Comparison of ENCODE assay signal across 11 cellular contexts in genomic region chr1:13764533-13764932, GRCh38.
A peak's percentile ranks its signal among the peaks of the same experiment; 100 is the strongest.
DNase-seq lines count a peak whose midpoint lies in the region; ATAC-seq and TF ChIP-seq lines count a peak whose summit lies in the region.
"Had no signal": no experiment of that assay in that cellular context is flagged by ENCODE, and none has a peak within 500 bp of the region (broad histone marks: within the 10 kb centered on the region; RNA-seq: fewer than 3 reads in every experiment).

No MANE protein-coding gene starts in this region.

- H3K9me3 Mint-ChIP-seq in activated CD8-positive, alpha-beta T cell treated with anti-CD3 and anti-CD28 coated beads, Interleukin-2, amount 10 ng/mL, durations not matched to agents 7 days and 5 days (ENCODE audit: insufficient read depth): no peaks in the 10 kb centered on the region
- no peaks in the 10 kb centered on the region for H3K9me3 Mint-ChIP-seq in activated T-helper 17 cell treated with anti-CD3 and anti-CD28 coated beads, Interleukin-2, amount 50 U/mL, for 72 hours

- CTCF ChIA-PET in HCT116 (lab: Charles Lee): no interaction called here
- CTCF ChIA-PET in activated CD8-positive, alpha-beta T cell treated with anti-CD3 and anti-CD28 coated beads, Interleukin-2, amount 10 ng/mL, durations not matched to agents 7 days and 5 days (lab: Charles Lee): interaction anchor here (0.9 to 1.1 kb wide), 3 partner anchors 8 to 94 kb away, joined by 3 to 4 read pairs (median 3); no protein-coding TSS in a partner anchor

- no TSS peak for BruUV-seq in HCT116 (replicated peaks; lab: Mats Ljungman, UMichigan)

- H3K27me3 Mint-ChIP-seq in activated CD8-positive, alpha-beta T cell treated with anti-CD3 and anti-CD28 coated beads, Interleukin-2, amount 10 ng/mL, durations not matched to agents 7 days and 5 days (ENCODE audit: low read depth): no peaks in the 10 kb centered on the region
- no peaks in the 10 kb centered on the region for H3K27me3 Mint-ChIP-seq in activated T-helper 17 cell treated with anti-CD3 and anti-CD28 coated beads, Interleukin-2, amount 50 U/mL, for 72 hours

- H3K4me1 Mint-ChIP-seq in activated CD8-positive, alpha-beta T cell treated with anti-CD3 and anti-CD28 coated beads, Interleukin-2, amount 10 ng/mL, durations not matched to agents 7 days and 5 days (ENCODE audit: low read depth): peaks cover 45% of the 10 kb centered on the region
- H3K4me1 Mint-ChIP-seq in activated T-helper 17 cell treated with anti-CD3 and anti-CD28 coated beads, Interleukin-2, amount 50 U/mL, for 72 hours: peaks cover 46% of the 10 kb centered on the region

- in situ Hi-C loops in astrocyte of the cerebellum (cut with HindIII; ENCODE audit: low sequenced_read_pairs): no loop called here

- H3K4me2 ChIP-seq in HCT116 (ENCODE audit: low read length): peak overlapping the region; percentile 1; the same call in 1 of the 2 replicates

- H2AFZ ChIP-seq in HCT116 (ENCODE audit: low read depth, low read length, poor library complexity, severe bottlenecking): no peak overlapping the region

- intact Hi-C loops in HCT116 (cut with micrococcal nuclease): no loop called here

- TF ChIP-seq POLR2A in HCT116 (IDR thresholded peaks at IDR 0.05; ENCODE audit: borderline replicate concordance, extremely low read depth, insufficient read depth, insufficient read length): no peak

- ATAC-seq in HCT116 (no peak), HG03565 (IDR thresholded peaks at IDR 0.05; ENCODE audit: unreplicated experiment) (no peak)
- no peak for ATAC-seq in activated CD8-positive, alpha-beta T cell treated with anti-CD3 and anti-CD28 coated beads, Interleukin-2, amount 10 ng/mL, durations not matched to agents 7 days and 5 days
- ATAC-seq in activated T-helper 17 cell treated with anti-CD3 and anti-CD28 coated beads, Interleukin-2, amount 50 U/mL, for 72 hours (replicated peaks): no peak

- no peak for TF ChIP-seq RAD21 in HCT116 (IDR thresholded peaks at IDR 0.05; ENCODE audit: low read depth)

- TF ChIP-seq CTCF in HCT116 (IDR thresholded peaks at IDR 0.05 in 2 of 3, conservative IDR thresholded peaks at IDR 0.05 in 1 of 3; ENCODE audit: borderline replicate concordance in 1 of 3, insufficient read depth in 1 of 3, low read depth in 2 of 3, low read length in 2 of 3) (no peak), astrocyte of the cerebellum (IDR thresholded peaks at IDR 0.05; ENCODE audit: low read depth, low read length, missing control alignments) (no peak)

- H4K20me1 ChIP-seq in HCT116 (ENCODE audit: insufficient read depth): peaks cover 21% of the 10 kb centered on the region; the same call in 1 of the 2 replicates

- no peak overlapping the region for H3K4me3 Mint-ChIP-seq in activated CD8-positive, alpha-beta T cell treated with anti-CD3 and anti-CD28 coated beads, Interleukin-2, amount 10 ng/mL, durations not matched to agents 7 days and 5 days
- H3K4me3 Mint-ChIP-seq in activated T-helper 17 cell treated with anti-CD3 and anti-CD28 coated beads, Interleukin-2, amount 50 U/mL, for 72 hours: no peak overlapping the region

- DNase-seq in HCT116 (ENCODE audit: low read depth, low spot score) (no peak), astrocyte of the cerebellum (ENCODE audit: low read depth) (peak; percentile 65), iris pigment epithelial cell (ENCODE audit: low read depth) (peak; percentile 51), smooth muscle cell of the brain vasculature (ENCODE audit: low read depth, low spot score) (peak; percentile 62)
- no peak for DNase-seq in activated CD8-positive, alpha-beta T cell treated with anti-CD3 and anti-CD28 coated beads, Interleukin-2, amount 10 ng/mL, durations not matched to agents 7 days and 5 days
- DNase-seq: NCI-H1436, NCI-H524 treated with DMSO at 0.1 percent for 48 hours, retina, T1000 had no signal

- H3K9me3 ChIP-seq in HCT116 (ENCODE audit: control insufficient read depth in 1 of 2, insufficient read depth in 1 of 2, low read depth in 1 of 2, low read length in 2 of 2): no peaks in the 10 kb centered on the region

- POLR2A ChIA-PET in HCT116 (lab: Charles Lee): no interaction called here
- POLR2A ChIA-PET in activated CD8-positive, alpha-beta T cell treated with anti-CD3 and anti-CD28 coated beads, Interleukin-2, amount 10 ng/mL, durations not matched to agents 7 days and 5 days (lab: Charles Lee): interaction anchor here (0.8 kb wide), 1 partner anchor 17 kb away, joined by 3 read pairs; no protein-coding TSS in a partner anchor

- no peak overlapping the region for H3K27ac Mint-ChIP-seq in activated CD8-positive, alpha-beta T cell treated with anti-CD3 and anti-CD28 coated beads, Interleukin-2, amount 10 ng/mL, durations not matched to agents 7 days and 5 days
- no peak overlapping the region for H3K27ac Mint-ChIP-seq in activated T-helper 17 cell treated with anti-CD3 and anti-CD28 coated beads, Interleukin-2, amount 50 U/mL, for 72 hours

- RAD21 ChIA-PET in HCT116 (lab: Charles Lee; ENCODE audit: low non-redundant PET in 1 of 2, low total read pairs in 2 of 2, uncharacterized antibody in 2 of 2, unreplicated experiment in 2 of 2): no interaction called here

- H3K4me1 ChIP-seq in HCT116 (ENCODE audit: control insufficient read depth in 1 of 2, insufficient read depth in 2 of 2, low read length in 2 of 2): peaks cover 46 to 50% of the 10 kb centered on the region in 2 experiments

- peaks cover 25% of the 10 kb centered on the region for H3K36me3 Mint-ChIP-seq in activated CD8-positive, alpha-beta T cell treated with anti-CD3 and anti-CD28 coated beads, Interleukin-2, amount 10 ng/mL, durations not matched to agents 7 days and 5 days (ENCODE audit: low read depth)
- peaks cover 71% of the 10 kb centered on the region for H3K36me3 Mint-ChIP-seq in activated T-helper 17 cell treated with anti-CD3 and anti-CD28 coated beads, Interleukin-2, amount 50 U/mL, for 72 hours (ENCODE audit: low read depth)

- peaks cover 98% of the 10 kb centered on the region for H3K79me2 ChIP-seq in HCT116 (ENCODE audit: insufficient read depth, low read length)

- H3K9ac ChIP-seq in HCT116 (ENCODE audit: low read length): no peak overlapping the region

- 0 out of 4 replicates have a peak, but pooled peaks cover 0 to 1% of the 10 kb centered on the region in 2 experiments for H3K36me3 ChIP-seq in HCT116 (ENCODE audit: control insufficient read depth in 1 of 2, insufficient read depth in 2 of 2, low read length in 2 of 2)

- H3K27ac ChIP-seq in HCT116 (ENCODE audit: low read depth, low read length): no peak overlapping the region

- H3K9me2 ChIP-seq in HCT116 (ENCODE audit: insufficient read depth): no peaks in the 10 kb centered on the region

- H3K27me3 ChIP-seq in HCT116 (ENCODE audit: insufficient read depth, low read length): no peaks in the 10 kb centered on the region

- H3K4me3 ChIP-seq in HCT116 (replicated peaks in 1 of 2; ENCODE audit: low read depth in 1 of 2, low read length in 2 of 2) (no peak overlapping the region), astrocyte of the cerebellum (ENCODE audit: low read depth, low read length) (no peak overlapping the region)

TF ChIP-seq in HCT116, 20 proteins besides CTCF, POLR2A, EP300 and RAD21 (continues in another document):
- TF ChIP-seq JUND (IDR thresholded peaks at IDR 0.05) (no peak), REST (IDR thresholded peaks at IDR 0.05; ENCODE audit: low read depth) (no peak), MAX (IDR thresholded peaks at IDR 0.05) (no peak), EGR1 (IDR thresholded peaks at IDR 0.05; ENCODE audit: low read depth) (no peak), ZBTB33 (IDR thresholded peaks at IDR 0.05; ENCODE audit: extremely low read depth, insufficient replicate concordance, low read length) (no peak), CEBPB (IDR thresholded peaks at IDR 0.05; ENCODE audit: low read depth) (no peak), TCF7L2 (IDR thresholded peaks at IDR 0.05; ENCODE audit: borderline replicate concordance, extremely low read depth, insufficient read depth, insufficient read length) (no peak)

Comparison
In these comparisons a context has a peak if more than half of its experiments do, and no peak if none do; other contexts are left out.
1. DNase-seq: peak in astrocyte of the cerebellum (single experiment), iris pigment epithelial cell (single experiment) and smooth muscle cell of the brain vasculature (single experiment); none in HCT116 (single experiment) and activated CD8-positive, alpha-beta T cell treated with anti-CD3 and anti-CD28 coated beads, Interleukin-2, amount 10 ng/mL, durations not matched to agents 7 days and 5 days (single experiment).